In genomic region chr13:91358384-91358776, GRCh38 we compare ENCODE assay signal across 1 cellular context.
TF ChIP-seq lines count a peak whose summit lies in the region.

No MANE protein-coding gene starts in this region.

TF ChIP-seq in GM12878, 131 proteins besides CTCF, POLR2A, EP300 and RAD21:
- peak; percentile 8 for TF ChIP-seq PML (IDR thresholded peaks at IDR 0.05; ENCODE audit: low read length)
- no peak for TF ChIP-seq ATF3 (IDR thresholded peaks at IDR 0.05; ENCODE audit: borderline replicate concordance, extremely low read depth, low read depth, low read length)
- peak; percentile 43; the same call in 1 of the 2 replicates for TF ChIP-seq POLR2AphosphoS2 (IDR thresholded peaks at IDR 0.05; ENCODE audit: low read depth, low read length)
